ENCODE assay signal across 2 cellular contexts in the genomic region with DNA sequence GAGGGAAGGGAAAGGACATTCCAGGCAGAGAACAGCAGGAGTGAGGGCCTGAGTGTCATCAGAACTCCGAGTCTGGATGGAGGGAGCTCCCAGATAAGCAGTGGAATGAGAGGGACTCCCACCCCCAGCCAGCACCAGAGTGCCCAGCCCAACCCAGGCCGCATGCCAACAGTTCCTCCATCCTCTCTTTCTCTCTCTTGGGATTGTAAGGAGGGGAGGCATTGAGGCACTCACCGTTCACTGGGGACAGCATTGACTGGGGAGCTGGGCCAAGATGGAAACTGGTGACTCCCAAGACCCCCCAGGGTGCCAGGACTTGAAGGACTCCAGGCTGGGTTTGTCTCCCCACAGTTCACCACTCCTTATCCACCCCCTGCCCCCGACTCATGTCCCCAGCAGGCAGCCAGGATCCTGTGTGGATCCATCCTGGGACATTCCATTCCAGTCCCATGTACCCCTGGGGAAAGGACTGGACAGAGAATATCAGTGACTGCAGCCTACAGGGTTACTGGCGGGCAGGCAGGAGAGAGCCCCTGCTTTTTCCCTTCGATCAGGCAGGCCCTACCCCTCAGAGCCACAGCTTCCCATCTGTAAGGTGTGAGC.
TF ChIP-seq lines count a peak whose summit lies in the region.

No MANE protein-coding gene starts in this region.

TF ChIP-seq in liver, 16 proteins besides CTCF, POLR2A, EP300 and RAD21:
- TF ChIP-seq NR2F2 (IDR thresholded peaks at IDR 0.05), result peak; percentile 31
- TF ChIP-seq FOXA1 (IDR thresholded peaks at IDR 0.05), result no peak
- no peak for TF ChIP-seq TAF1 (conservative IDR thresholded peaks at IDR 0.05)
- TF ChIP-seq, protein P1, sequence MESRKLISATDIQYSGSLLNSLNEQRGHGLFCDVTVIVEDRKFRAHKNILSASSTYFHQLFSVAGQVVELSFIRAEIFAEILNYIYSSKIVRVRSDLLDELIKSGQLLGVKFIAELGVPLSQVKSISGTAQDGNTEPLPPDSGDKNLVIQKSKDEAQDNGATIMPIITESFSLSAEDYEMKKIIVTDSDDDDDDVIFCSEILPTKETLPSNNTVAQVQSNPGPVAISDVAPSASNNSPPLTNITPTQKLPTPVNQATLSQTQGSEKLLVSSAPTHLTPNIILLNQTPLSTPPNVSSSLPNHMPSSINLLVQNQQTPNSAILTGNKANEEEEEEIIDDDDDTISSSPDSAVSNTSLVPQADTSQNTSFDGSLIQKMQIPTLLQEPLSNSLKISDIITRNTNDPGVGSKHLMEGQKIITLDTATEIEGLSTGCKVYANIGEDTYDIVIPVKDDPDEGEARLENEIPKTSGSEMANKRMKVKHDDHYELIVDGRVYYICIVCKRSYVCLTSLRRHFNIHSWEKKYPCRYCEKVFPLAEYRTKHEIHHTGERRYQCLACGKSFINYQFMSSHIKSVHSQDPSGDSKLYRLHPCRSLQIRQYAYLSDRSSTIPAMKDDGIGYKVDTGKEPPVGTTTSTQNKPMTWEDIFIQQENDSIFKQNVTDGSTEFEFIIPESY (IDR thresholded peaks at IDR 0.05), result no peak
- peak; percentile 25 for TF ChIP-seq SP1 (IDR thresholded peaks at IDR 0.05)
- no peak for TF ChIP-seq YY1 (IDR thresholded peaks at IDR 0.05)
- TF ChIP-seq HNF4G (IDR thresholded peaks at IDR 0.05), result no peak
- TF ChIP-seq JUND (IDR thresholded peaks at IDR 0.05), result no peak
- TF ChIP-seq RXRA (IDR thresholded peaks at IDR 0.05), result no peak
- TF ChIP-seq GABPA (IDR thresholded peaks at IDR 0.05 in 1 of 2, conservative IDR thresholded peaks at IDR 0.05 in 1 of 2), result no peak
- no peak for TF ChIP-seq HNF4A (conservative IDR thresholded peaks at IDR 0.05)
- TF ChIP-seq, protein P2, sequence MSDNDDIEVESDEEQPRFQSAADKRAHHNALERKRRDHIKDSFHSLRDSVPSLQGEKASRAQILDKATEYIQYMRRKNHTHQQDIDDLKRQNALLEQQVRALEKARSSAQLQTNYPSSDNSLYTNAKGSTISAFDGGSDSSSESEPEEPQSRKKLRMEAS (IDR thresholded peaks at IDR 0.05), result no peak
TF ChIP-seq in liver: peak in this region for 2.

TF ChIP-seq in HepG2, 621 proteins besides CTCF, POLR2A, EP300 and RAD21:
- TF ChIP-seq GTF3A (CRISPR knock-in tag; conservative IDR thresholded peaks at IDR 0.05) (no peak), SOX13 (IDR thresholded peaks at IDR 0.05) (no peak), SOX13 (CRISPR knock-in tag; conservative IDR thresholded peaks at IDR 0.05 in 1 of 2, IDR thresholded peaks at IDR 0.05 in 1 of 2) (no peak), ZNF451 (CRISPR knock-in tag; IDR thresholded peaks at IDR 0.05) (no peak), U2AF1 (optimal IDR thresholded peaks at IDR 0.05; ENCODE audit: low read depth, low read length) (no peak), ARNT (IDR thresholded peaks at IDR 0.05) (no peak), MED8 (CRISPR knock-in tag; IDR thresholded peaks at IDR 0.05; ENCODE audit: insufficient replicate concordance) (no peak), ZFX (CRISPR knock-in tag; IDR thresholded peaks at IDR 0.05; ENCODE audit: low read depth) (no peak), MYNN (CRISPR knock-in tag; IDR thresholded peaks at IDR 0.05; ENCODE audit: low read depth) (no peak)
- TF ChIP-seq, protein P3, sequence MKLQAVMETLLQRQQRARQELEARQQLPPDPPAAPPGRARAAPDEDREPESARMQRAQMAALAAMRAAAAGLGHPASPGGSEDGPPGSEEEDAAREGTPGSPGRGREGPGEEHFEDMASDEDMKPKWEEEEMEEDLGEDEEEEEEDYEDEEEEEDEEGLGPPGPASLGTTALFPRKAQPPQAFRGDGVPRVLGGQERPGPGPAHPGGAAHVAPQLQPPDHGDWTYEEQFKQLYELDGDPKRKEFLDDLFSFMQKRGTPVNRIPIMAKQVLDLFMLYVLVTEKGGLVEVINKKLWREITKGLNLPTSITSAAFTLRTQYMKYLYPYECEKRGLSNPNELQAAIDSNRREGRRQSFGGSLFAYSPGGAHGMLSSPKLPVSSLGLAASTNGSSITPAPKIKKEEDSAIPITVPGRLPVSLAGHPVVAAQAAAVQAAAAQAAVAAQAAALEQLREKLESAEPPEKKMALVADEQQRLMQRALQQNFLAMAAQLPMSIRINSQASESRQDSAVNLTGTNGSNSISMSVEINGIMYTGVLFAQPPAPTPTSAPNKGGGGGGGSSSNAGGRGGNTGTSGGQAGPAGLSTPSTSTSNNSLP (IDR thresholded peaks at IDR 0.05; ENCODE audit: low read depth, low read length), result no peak
- TF ChIP-seq, protein P4, sequence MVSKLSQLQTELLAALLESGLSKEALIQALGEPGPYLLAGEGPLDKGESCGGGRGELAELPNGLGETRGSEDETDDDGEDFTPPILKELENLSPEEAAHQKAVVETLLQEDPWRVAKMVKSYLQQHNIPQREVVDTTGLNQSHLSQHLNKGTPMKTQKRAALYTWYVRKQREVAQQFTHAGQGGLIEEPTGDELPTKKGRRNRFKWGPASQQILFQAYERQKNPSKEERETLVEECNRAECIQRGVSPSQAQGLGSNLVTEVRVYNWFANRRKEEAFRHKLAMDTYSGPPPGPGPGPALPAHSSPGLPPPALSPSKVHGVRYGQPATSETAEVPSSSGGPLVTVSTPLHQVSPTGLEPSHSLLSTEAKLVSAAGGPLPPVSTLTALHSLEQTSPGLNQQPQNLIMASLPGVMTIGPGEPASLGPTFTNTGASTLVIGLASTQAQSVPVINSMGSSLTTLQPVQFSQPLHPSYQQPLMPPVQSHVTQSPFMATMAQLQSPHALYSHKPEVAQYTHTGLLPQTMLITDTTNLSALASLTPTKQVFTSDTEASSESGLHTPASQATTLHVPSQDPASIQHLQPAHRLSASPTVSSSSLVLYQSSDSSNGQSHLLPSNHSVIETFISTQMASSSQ (IDR thresholded peaks at IDR 0.05; ENCODE audit: low read depth), result no peak
- TF ChIP-seq, protein P4 (CRISPR knock-in tag; IDR thresholded peaks at IDR 0.05; ENCODE audit: borderline replicate concordance), result no peak
- TF ChIP-seq, protein P5, sequence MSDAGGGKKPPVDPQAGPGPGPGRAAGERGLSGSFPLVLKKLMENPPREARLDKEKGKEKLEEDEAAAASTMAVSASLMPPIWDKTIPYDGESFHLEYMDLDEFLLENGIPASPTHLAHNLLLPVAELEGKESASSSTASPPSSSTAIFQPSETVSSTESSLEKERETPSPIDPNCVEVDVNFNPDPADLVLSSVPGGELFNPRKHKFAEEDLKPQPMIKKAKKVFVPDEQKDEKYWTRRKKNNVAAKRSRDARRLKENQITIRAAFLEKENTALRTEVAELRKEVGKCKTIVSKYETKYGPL (CRISPR knock-in tag; IDR thresholded peaks at IDR 0.05), result no peak
- TF ChIP-seq, protein P6, sequence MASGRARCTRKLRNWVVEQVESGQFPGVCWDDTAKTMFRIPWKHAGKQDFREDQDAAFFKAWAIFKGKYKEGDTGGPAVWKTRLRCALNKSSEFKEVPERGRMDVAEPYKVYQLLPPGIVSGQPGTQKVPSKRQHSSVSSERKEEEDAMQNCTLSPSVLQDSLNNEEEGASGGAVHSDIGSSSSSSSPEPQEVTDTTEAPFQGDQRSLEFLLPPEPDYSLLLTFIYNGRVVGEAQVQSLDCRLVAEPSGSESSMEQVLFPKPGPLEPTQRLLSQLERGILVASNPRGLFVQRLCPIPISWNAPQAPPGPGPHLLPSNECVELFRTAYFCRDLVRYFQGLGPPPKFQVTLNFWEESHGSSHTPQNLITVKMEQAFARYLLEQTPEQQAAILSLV (CRISPR knock-in tag; IDR thresholded peaks at IDR 0.05; ENCODE audit: borderline replicate concordance), result no peak
- TF ChIP-seq, protein P7, sequence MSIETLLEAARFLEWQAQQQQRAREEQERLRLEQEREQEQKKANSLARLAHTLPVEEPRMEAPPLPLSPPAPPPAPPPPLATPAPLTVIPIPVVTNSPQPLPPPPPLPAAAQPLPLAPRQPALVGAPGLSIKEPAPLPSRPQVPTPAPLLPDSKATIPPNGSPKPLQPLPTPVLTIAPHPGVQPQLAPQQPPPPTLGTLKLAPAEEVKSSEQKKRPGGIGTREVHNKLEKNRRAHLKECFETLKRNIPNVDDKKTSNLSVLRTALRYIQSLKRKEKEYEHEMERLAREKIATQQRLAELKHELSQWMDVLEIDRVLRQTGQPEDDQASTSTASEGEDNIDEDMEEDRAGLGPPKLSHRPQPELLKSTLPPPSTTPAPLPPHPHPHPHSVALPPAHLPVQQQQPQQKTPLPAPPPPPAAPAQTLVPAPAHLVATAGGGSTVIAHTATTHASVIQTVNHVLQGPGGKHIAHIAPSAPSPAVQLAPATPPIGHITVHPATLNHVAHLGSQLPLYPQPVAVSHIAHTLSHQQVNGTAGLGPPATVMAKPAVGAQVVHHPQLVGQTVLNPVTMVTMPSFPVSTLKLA (IDR thresholded peaks at IDR 0.05), result no peak
